ENCODE assay signal across 14 cellular contexts in the genomic region with DNA sequence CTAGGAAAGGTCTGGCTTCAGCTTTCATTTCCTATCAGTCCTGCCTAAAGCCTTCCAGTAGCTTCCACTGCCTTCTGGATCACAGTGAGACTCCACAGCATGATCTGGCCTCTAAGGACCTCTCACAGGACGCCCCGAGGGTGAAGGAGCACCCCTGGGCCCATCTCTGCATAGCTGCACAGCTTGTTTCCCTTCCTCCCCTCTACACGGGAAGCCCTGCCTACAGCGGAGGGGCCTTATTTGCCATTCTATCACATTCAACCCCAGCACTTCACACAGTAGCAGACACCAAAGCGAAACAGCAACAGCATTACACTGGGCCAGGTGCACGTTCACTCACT.
DNase-seq lines count a peak whose midpoint lies in the region; ATAC-seq, FAIRE-seq and TF ChIP-seq lines count a peak whose summit lies in the region.
"Had no signal": no experiment of that assay in that cellular context is flagged by ENCODE, and none has a peak within 500 bp of the region (broad histone marks: within the 10 kb centered on the region; RNA-seq: fewer than 3 reads in every experiment).

No MANE protein-coding gene starts in this region.

- H3K9me2 ChIP-seq in GM23338 (ENCODE audit: insufficient read depth): no peaks in the 10 kb centered on the region

- H2AFZ ChIP-seq in GM23338: no peak overlapping the region
- H2AFZ ChIP-seq in GM12878 (ENCODE audit: control insufficient read depth, low read depth, low read length): no peak overlapping the region

- H3K36me3 Mint-ChIP-seq in CD4-positive, alpha-beta memory T cell: no peaks in the 10 kb centered on the region
- H3K36me3 Mint-ChIP-seq in GM23338 (ENCODE audit: low read depth) (no peaks in the 10 kb centered on the region; the same call in 2 of the 3 replicates), nephron (ENCODE audit: low read depth) (no peaks in the 10 kb centered on the region)

- H3K9me3 Mint-ChIP-seq in CD4-positive, alpha-beta memory T cell: no peaks in the 10 kb centered on the region
- no peaks in the 10 kb centered on the region; the same call in 2 of the 3 replicates for H3K9me3 Mint-ChIP-seq in GM23338
- no peaks in the 10 kb centered on the region for H3K9me3 Mint-ChIP-seq in nephron
- H3K9me3 Mint-ChIP-seq: activated T-cell treated with anti-CD3 and anti-CD28 coated beads, Interleukin-2, amount 50 U/mL, for 24 hours had no signal

- no peak overlapping the region for H3K27ac ChIP-seq in CD4-positive, alpha-beta memory T cell (ENCODE audit: low read depth, low read length)
- no peak overlapping the region for H3K27ac ChIP-seq in GM23338 (ENCODE audit: low read depth)
- peak overlapping the region; percentile 35; the same call in 1 of the 2 replicates for H3K27ac ChIP-seq in GM12878 (ENCODE audit: control insufficient read depth, insufficient read depth)
- H3K27ac ChIP-seq: brain microvascular endothelial cell had no signal

- TF ChIP-seq RAD21 in GM12878 (IDR thresholded peaks at IDR 0.05; ENCODE audit: insufficient read depth, low read depth, low read length): no peak

- peaks cover 72% of the 10 kb centered on the region for H3K79me2 ChIP-seq in GM23338 (replicated peaks; ENCODE audit: insufficient read depth)
- H3K79me2 ChIP-seq in GM12878 (ENCODE audit: control insufficient read depth, insufficient read depth, low read length): peaks cover 67% of the 10 kb centered on the region

- H3K4me3 Mint-ChIP-seq in CD4-positive, alpha-beta memory T cell: peak overlapping the region in 3 of 8 donors; percentile 3 to 28 (median 19)
- H3K4me3 Mint-ChIP-seq in GM23338 (no peak overlapping the region; the same call in 2 of the 3 replicates), nephron (peak overlapping the region; percentile 40 to 97 (median 96))

- FAIRE-seq in GM12878 (lab: Jason Lieb, UNC): peak; percentile 56

- no TSS peak for BruUV-seq in GM12878 (replicated peaks; lab: Mats Ljungman, UMichigan)

- TF ChIP-seq EP300 in GM12878 (IDR thresholded peaks at IDR 0.05; ENCODE audit: borderline replicate concordance in 1 of 2, control insufficient read depth in 1 of 2, low read depth in 2 of 2, low read length in 2 of 2): no peak

- H3K36me3 ChIP-seq in CD4-positive, alpha-beta memory T cell (ENCODE audit: insufficient read depth, low read length): no peaks in the 10 kb centered on the region
- no peaks in the 10 kb centered on the region for H3K36me3 ChIP-seq in GM23338 (ENCODE audit: insufficient read depth)
- no peaks in the 10 kb centered on the region for H3K36me3 ChIP-seq in GM12878 (ENCODE audit: control insufficient read depth in 2 of 2, insufficient read depth in 2 of 2, low read length in 1 of 2)
- H3K36me3 ChIP-seq: brain microvascular endothelial cell had no signal

- no peak for TF ChIP-seq CTCF in GM23338 (conservative IDR thresholded peaks at IDR 0.05; ENCODE audit: low read depth in 2 of 2)
- no peak for TF ChIP-seq CTCF in GM12878 (IDR thresholded peaks at IDR 0.05 in 2 of 3, conservative IDR thresholded peaks at IDR 0.05 in 1 of 3; ENCODE audit: control insufficient read depth in 2 of 3, extremely low read depth in 1 of 3, insufficient read depth in 1 of 3, low read depth in 3 of 3, low read length in 3 of 3)
- TF ChIP-seq CTCF in nephron (IDR thresholded peaks at IDR 0.05; ENCODE audit: unreplicated experiment in 3 of 3): no peak

- SMC1A ChIA-PET in GM12878 (lab: Charles Lee; ENCODE audit: uncharacterized antibody, unreplicated experiment): interaction anchor here (0.6 to 1.8 kb wide), 4 partner anchors 45 to 742 kb away, joined by 3 to 7 read pairs (median 3); no protein-coding TSS in a partner anchor

- H3K4me2 ChIP-seq in GM23338 (peak overlapping the region; percentile 83; the same call in 1 of the 2 replicates), GM12878 (ENCODE audit: control insufficient read depth, insufficient read depth) (peak overlapping the region; percentile 97)

- peaks cover 35% of the 10 kb centered on the region for H3K4me1 ChIP-seq in CD4-positive, alpha-beta memory T cell (ENCODE audit: insufficient read depth, low read length)
- H3K4me1 ChIP-seq in GM23338 (ENCODE audit: insufficient read depth): peaks cover 36% of the 10 kb centered on the region
- peaks cover 49% of the 10 kb centered on the region for H3K4me1 ChIP-seq in GM12878 (ENCODE audit: control insufficient read depth, insufficient read depth, low read length)

- H3K27me3 Mint-ChIP-seq in CD4-positive, alpha-beta memory T cell: no peaks in the 10 kb centered on the region
- H3K27me3 Mint-ChIP-seq in GM23338 (ENCODE audit: insufficient read depth, low read depth, poor library complexity) (peaks cover 27% of the 10 kb centered on the region), nephron (ENCODE audit: low read depth) (no peaks in the 10 kb centered on the region)
- H3K27me3 Mint-ChIP-seq: activated T-cell treated with anti-CD3 and anti-CD28 coated beads, Interleukin-2, amount 50 U/mL, for 24 hours had no signal

- in situ Hi-C loops in GM12878 (cut with MboI): no loop called here

- intact Hi-C loops in CD4-positive, alpha-beta memory T cell (cut with micrococcal nuclease): no loop called here
- intact Hi-C loops in GM12878 (cut with micrococcal nuclease; ENCODE audit: unreplicated experiment): loop anchor here (5.0 kb wide), 1 partner anchor 45 kb away; no protein-coding TSS in a partner anchor

- DNase-seq in CD4-positive, alpha-beta memory T cell: no peak
- DNase-seq in GM23338 (ENCODE audit: low spot score) (no peak), GM12878 (ENCODE audit: low read depth, low spot score) (no peak), NCI-H128 (lab: John Stamatoyannopoulos, UW; ENCODE audit: unreplicated experiment) (no peak), NCI-H82 treated with DMSO at 0.1 percent for 48 hours (lab: John Stamatoyannopoulos, UW; ENCODE audit: unreplicated experiment) (no peak)
- no peak for DNase-seq in stimulated activated CD4-positive, alpha-beta T cell treated with anti-CD3 and anti-CD28 coated beads, Interleukin-2, amount 100 ng/mL, for 24 hours
- DNase-seq: activated T-cell treated with anti-CD3 and anti-CD28 coated beads, Interleukin-2, amount 50 U/mL, for 24 hours; brain microvascular endothelial cell; hippocampal formation; NCI-H2227 treated with DMSO at 0.1 percent for 48 hours; stimulated activated CD4-positive, alpha-beta T cell treated with anti-CD3 and anti-CD28 coated beads, Interleukin-4, amount 100 ng/mL, for 4 hours; substantia nigra had no signal

- H3K4me3 ChIP-seq in CD4-positive, alpha-beta memory T cell (ENCODE audit: low read length in 2 of 2): no peak overlapping the region
- no peak overlapping the region for H3K4me3 ChIP-seq in GM23338
- peak overlapping the region; percentile 87 for H3K4me3 ChIP-seq in GM12878

- no peak overlapping the region; the same call in 1 of the 2 replicates for H3K9ac ChIP-seq in GM12878 (ENCODE audit: control insufficient read depth, insufficient read depth, low read length)

- H3F3A ChIP-seq in GM23338 (replicated peaks; ENCODE audit: low read depth): peaks cover 23% of the 10 kb centered on the region

- ATAC-seq in GM23338 (no peak), GM12878 (peak; percentile 40), GM21619 (IDR thresholded peaks at IDR 0.05; ENCODE audit: unreplicated experiment) (no peak)

- WGBS in GM12878 (ENCODE audit: insufficient coverage, insufficient replicate concordance, low lambda C conversion rate, missing lambda C conversion rate): 77% methylated on average over 5 of the region's 6 CpGs

- no peaks in the 10 kb centered on the region for H3K9me3 ChIP-seq in CD4-positive, alpha-beta memory T cell (ENCODE audit: control insufficient read depth in 1 of 2, low read length in 2 of 2)
- H3K9me3 ChIP-seq in GM12878 (replicated peaks; ENCODE audit: control insufficient read depth, insufficient read depth, low read length): no peaks in the 10 kb centered on the region

- POLR2A ChIA-PET in CD4-positive, alpha-beta memory T cell (lab: Charles Lee; ENCODE audit: partially characterized antibody): interaction anchor here (0.6 kb wide), 1 partner anchor 394 kb away, joined by 3 read pairs; no protein-coding TSS in a partner anchor
- POLR2A ChIA-PET in GM12878 (lab: Charles Lee): interaction anchor here (0.6 to 1.2 kb wide), 3 partner anchors 8 to 42 kb away, joined by 3 to 4 read pairs (median 3); no protein-coding TSS in a partner anchor

- no peaks in the 10 kb centered on the region for H3K27me3 ChIP-seq in CD4-positive, alpha-beta memory T cell (ENCODE audit: insufficient read depth, low read length)
- H3K27me3 ChIP-seq in GM23338 (ENCODE audit: insufficient read depth) (peaks cover 16% of the 10 kb centered on the region), GM12878 (replicated peaks in 1 of 2; ENCODE audit: control insufficient read depth in 2 of 2, insufficient read depth in 2 of 2, low read length in 1 of 2) (no peaks in the 10 kb centered on the region)
- H3K27me3 ChIP-seq: brain microvascular endothelial cell had no signal

- RAD21 ChIA-PET in GM12878 (lab: Charles Lee; ENCODE audit: unreplicated experiment): interaction anchor here (0.8 to 1.0 kb wide), 3 partner anchors 17 to 371 kb away, joined by 3 to 5 read pairs (median 3); no protein-coding TSS in a partner anchor

- peaks cover 21 to 58% (median 32%) of the 10 kb centered on the region in 4 donors for H3K4me1 Mint-ChIP-seq in CD4-positive, alpha-beta memory T cell
- H3K4me1 Mint-ChIP-seq in GM23338 (peaks cover 40% of the 10 kb centered on the region), nephron (peaks cover 47% of the 10 kb centered on the region)

- peaks cover 30% of the 10 kb centered on the region for H4K20me1 ChIP-seq in GM23338 (replicated peaks; ENCODE audit: insufficient read depth)
- no peaks in the 10 kb centered on the region for H4K20me1 ChIP-seq in GM12878 (ENCODE audit: control insufficient read depth, insufficient read depth)

- CTCF ChIA-PET in CD4-positive, alpha-beta memory T cell (lab: Charles Lee; ENCODE audit: partially characterized antibody): no interaction called here
- CTCF ChIA-PET in GM12878 (lab: Yijun Ruan, JAX): interaction anchor here (1.1 to 2.7 kb wide), 3 partner anchors 25 to 93 kb away, joined by 3 to 19 read pairs (median 5); no protein-coding TSS in a partner anchor

- H3K27ac Mint-ChIP-seq in CD4-positive, alpha-beta memory T cell: peak overlapping the region in 4 of 7 donors; percentile 1 to 45 (median 32)
- H3K27ac Mint-ChIP-seq in GM23338 (no peak overlapping the region), nephron (peak overlapping the region; percentile 89 to 97 (median 91))
- H3K27ac Mint-ChIP-seq: activated T-cell treated with anti-CD3 and anti-CD28 coated beads, Interleukin-2, amount 50 U/mL, for 24 hours had no signal

- TF ChIP-seq POLR2A in GM12878 (IDR thresholded peaks at IDR 0.05; ENCODE audit: low read depth, low read length): 0 out of 2 replicates have a peak, but pooled peaks have one; percentile 13
